Comparison of ENCODE assay signal across 10 cellular contexts in the genomic region with DNA sequence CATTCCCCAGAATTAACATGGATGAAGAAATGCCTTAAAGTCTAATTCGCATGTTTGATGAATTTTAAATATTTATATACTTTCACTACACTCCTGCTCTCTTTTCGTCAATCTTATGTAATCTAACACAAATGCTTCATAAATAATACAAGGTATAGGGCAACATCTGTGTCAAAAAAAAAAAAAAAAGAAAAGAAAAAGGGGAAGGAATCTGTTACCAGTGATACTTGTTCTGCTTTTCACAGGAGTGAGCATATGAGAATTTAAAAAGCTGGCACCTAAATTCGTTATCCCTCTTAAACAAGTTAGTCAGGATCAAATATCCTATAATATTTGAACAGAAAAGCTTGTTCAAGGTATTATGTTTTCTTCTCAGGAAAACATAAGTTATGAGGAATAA.
"Had no signal": no experiment of that assay in that cellular context is flagged by ENCODE, and none has a peak within 500 bp of the region (broad histone marks: within the 10 kb centered on the region; RNA-seq: fewer than 3 reads in every experiment).

No MANE protein-coding gene starts in this region.

- H3K4me3 Mint-ChIP-seq: HFFc6, IgD-negative memory B cell had no signal

- ATAC-seq: HCT116, HepG2 had no signal

- H3K27me3 Mint-ChIP-seq: IgD-negative memory B cell had no signal

- H3K36me3 ChIP-seq: HAP-1 had no signal

- DNase-seq: GM23248, GOT3, H7, HFFc6, KBM-7 had no signal

- H3K4me3 ChIP-seq: GM23248, HAP-1 had no signal

- H3K27ac ChIP-seq: GM23248, HL-60 had no signal

- H3K9me3 Mint-ChIP-seq: IgD-negative memory B cell had no signal

- H2AFZ ChIP-seq: GM23248 had no signal

- H3K9me3 ChIP-seq: HAP-1 had no signal

- H3K27ac Mint-ChIP-seq: HFFc6, IgD-negative memory B cell had no signal

- H3K4me1 ChIP-seq: HAP-1 had no signal
